In genomic region chrX:16869393-16870094, GRCh38 we compare ENCODE assay signal across 8 cellular contexts. TPM values are rescaled to one million over a fixed set of nuclear protein-coding genes. Genes with fewer than 3 reads are reported as not detected.
DNase-seq lines count a peak whose midpoint lies in the region; ATAC-seq, FAIRE-seq and TF ChIP-seq lines count a peak whose summit lies in the region.

No MANE protein-coding gene starts in this region.

- H3K27ac ChIP-seq in HCT116 (ENCODE audit: low read depth, low read length) (peak overlapping the region; percentile 85), duodenal mucosa (ENCODE audit: low read depth, low read length) (peak overlapping the region; percentile 83), stomach (peak overlapping the region; percentile 85 to 95 (median 93))

- POLR2A ChIA-PET in HCT116 (lab: Charles Lee) (no interaction called here), activated B cell treated with CpG ODN at 0.5 μM for 24 hours (lab: Charles Lee) (interaction anchor here (0.6 to 4.5 kb wide), 4 partner anchors 13 to 34 kb away, joined by 3 to 51 read pairs (median 6); no protein-coding TSS in a partner anchor)

- H3K4me1 Mint-ChIP-seq in activated B cell treated with CpG ODN at 0.5 μM for 24 hours (peaks cover 49% of the 10 kb centered on the region), memory B cell (peaks cover 23% of the 10 kb centered on the region)

- peaks cover 2 to 20% of the 10 kb centered on the region in 2 experiments; a peak in 2 of 4 replicates for H3K36me3 ChIP-seq in HCT116 (ENCODE audit: control insufficient read depth in 1 of 2, insufficient read depth in 2 of 2, low read length in 2 of 2)
- H3K36me3 ChIP-seq in duodenal mucosa (ENCODE audit: control insufficient read depth in 1 of 2, insufficient read depth in 2 of 2, low read length in 2 of 2) = peaks cover 0 to 5% of the 10 kb centered on the region in 2 donors
- no peaks in the 10 kb centered on the region for H3K36me3 ChIP-seq in stomach

- TF ChIP-seq CTCF in HCT116 (IDR thresholded peaks at IDR 0.05 in 2 of 3, conservative IDR thresholded peaks at IDR 0.05 in 1 of 3; ENCODE audit: borderline replicate concordance in 1 of 3, insufficient read depth in 1 of 3, low read depth in 2 of 3, low read length in 2 of 3) = no peak
- TF ChIP-seq CTCF in activated B cell treated with CpG ODN at 0.5 μM for 24 hours (IDR thresholded peaks at IDR 0.05) = no peak
- TF ChIP-seq CTCF in stomach (IDR thresholded peaks at IDR 0.05) = no peak

- H3K4me2 ChIP-seq in HCT116 (ENCODE audit: low read length) = peak overlapping the region; percentile 70

- H3K9me3 Mint-ChIP-seq in activated B cell treated with CpG ODN at 0.5 μM for 24 hours = no peaks in the 10 kb centered on the region
- H3K9me3 Mint-ChIP-seq in memory B cell = no peaks in the 10 kb centered on the region

- no peaks in the 10 kb centered on the region for H3K27me3 ChIP-seq in HCT116 (ENCODE audit: insufficient read depth, low read length)
- H3K27me3 ChIP-seq in duodenal mucosa (ENCODE audit: control insufficient read depth in 1 of 2, insufficient read depth in 2 of 2, low read length in 2 of 2) = no peaks in the 10 kb centered on the region
- H3K27me3 ChIP-seq in stomach = peaks cover 0 to 10% (median 0%) of the 10 kb centered on the region in 3 donors

- TF ChIP-seq POLR2A in HCT116 (IDR thresholded peaks at IDR 0.05; ENCODE audit: borderline replicate concordance, extremely low read depth, insufficient read depth, insufficient read length) (no peak), stomach (IDR thresholded peaks at IDR 0.05) (no peak), H54 (IDR thresholded peaks at IDR 0.05; ENCODE audit: low read depth, low read length) (no peak)

- FAIRE-seq in H54 (lab: Jason Lieb, UNC) = no peak

- no peak overlapping the region for H2AFZ ChIP-seq in HCT116 (ENCODE audit: low read depth, low read length, poor library complexity, severe bottlenecking)

- H3K9ac ChIP-seq in HCT116 (ENCODE audit: low read length) (peak overlapping the region; percentile 82), duodenal mucosa (ENCODE audit: low read depth in 1 of 2, low read length in 2 of 2) (peak overlapping the region; percentile 63 to 75)

- WGBS in stomach, 5 donors = 0 to 12% (median 5%) methylated on average over 9 to 66 of the region's 92 CpGs

- RAD21 ChIA-PET in HCT116 (lab: Charles Lee; ENCODE audit: low non-redundant PET in 1 of 2, low total read pairs in 2 of 2, uncharacterized antibody in 2 of 2, unreplicated experiment in 2 of 2) = no interaction called here

- H3K9me3 ChIP-seq in HCT116 (ENCODE audit: control insufficient read depth in 1 of 2, insufficient read depth in 1 of 2, low read depth in 1 of 2, low read length in 2 of 2) (no peaks in the 10 kb centered on the region), duodenal mucosa (ENCODE audit: control insufficient read depth in 1 of 2, low read length in 2 of 2) (no peaks in the 10 kb centered on the region), stomach (no peaks in the 10 kb centered on the region)

- ATAC-seq in GM18499 (IDR thresholded peaks at IDR 0.05; ENCODE audit: insufficient read depth, unreplicated experiment) = peak; percentile 8
- ATAC-seq in HCT116 = peak; percentile 65
- peak; percentile 37 for ATAC-seq in activated B cell treated with CpG ODN at 0.5 μM for 24 hours (ENCODE audit: low read depth)
- ATAC-seq in memory B cell (ENCODE audit: low read depth) = peak; percentile 51

- peak overlapping the region; percentile 91 for H3K4me3 Mint-ChIP-seq in activated B cell treated with CpG ODN at 0.5 μM for 24 hours
- H3K4me3 Mint-ChIP-seq in memory B cell = peak overlapping the region; percentile 95

- peaks cover 16% of the 10 kb centered on the region for H3K36me3 Mint-ChIP-seq in activated B cell treated with CpG ODN at 0.5 μM for 24 hours (ENCODE audit: low read depth)
- peaks cover 2% of the 10 kb centered on the region for H3K36me3 Mint-ChIP-seq in memory B cell

- intact Hi-C loops in HCT116 (cut with micrococcal nuclease) = no loop called here
- intact Hi-C loops in activated B cell treated with CpG ODN at 0.5 μM for 24 hours (cut with micrococcal nuclease) = loop anchor here (1.0 to 10.0 kb wide), 8 partner anchors 13 to 1555 kb away; partner anchors contain the start of genes CDKL5, REPS2, SCML1 and TXLNG
- intact Hi-C loops in stomach (cut with DNase I; ENCODE audit: low total_unique reads) = no loop called here

- BruUV-seq in HCT116 (replicated peaks; lab: Mats Ljungman, UMichigan) = no TSS peak

- H3K79me2 ChIP-seq in HCT116 (ENCODE audit: insufficient read depth, low read length) = peaks cover 49% of the 10 kb centered on the region

- no peak for TF ChIP-seq EP300 in stomach (IDR thresholded peaks at IDR 0.05)

- peak overlapping the region; percentile 66 to 74 for H3K4me3 ChIP-seq in HCT116 (replicated peaks in 1 of 2; ENCODE audit: low read depth in 1 of 2, low read length in 2 of 2)
- peak overlapping the region; percentile 81 to 83 for H3K4me3 ChIP-seq in duodenal mucosa (ENCODE audit: low read depth in 1 of 2, low read length in 2 of 2)
- H3K4me3 ChIP-seq in stomach = peak overlapping the region; percentile 67 to 80 (median 70)

- CTCF ChIA-PET in HCT116 (lab: Charles Lee) = interaction anchor here (1.0 kb wide), 1 partner anchor 13 kb away, joined by 4 read pairs; no protein-coding TSS in a partner anchor
- CTCF ChIA-PET in activated B cell treated with CpG ODN at 0.5 μM for 24 hours (lab: Charles Lee) = no interaction called here

- H3K27ac Mint-ChIP-seq in activated B cell treated with CpG ODN at 0.5 μM for 24 hours (peak overlapping the region; percentile 94), memory B cell (peak overlapping the region; percentile 99)

- H3K4me1 ChIP-seq in HCT116 (ENCODE audit: control insufficient read depth in 1 of 2, insufficient read depth in 2 of 2, low read length in 2 of 2) (peaks cover 2 to 15% of the 10 kb centered on the region in 2 experiments; a peak in 3 of 4 replicates), duodenal mucosa (ENCODE audit: control insufficient read depth in 1 of 2, insufficient read depth in 2 of 2, low read length in 2 of 2) (peaks cover 13 to 19% of the 10 kb centered on the region in 2 donors), stomach (peaks cover 0 to 56% (median 31%) of the 10 kb centered on the region in 4 donors)

- no peak for DNase-seq in HCT116 (ENCODE audit: low read depth, low spot score)
- DNase-seq in NAMALWA (ENCODE audit: low spot score) = peak; percentile 48
- peak; percentile 57 for DNase-seq in activated B cell treated with CpG ODN at 0.5 μM for 24 hours
- peak; percentile 9 to 56 for DNase-seq in memory B cell (ENCODE audit: low spot score in 2 of 2)
- peak; percentile 30 for DNase-seq in stomach
- DNase-seq in H54 (ENCODE audit: insufficient read length, low spot score) = no peak

- no peaks in the 10 kb centered on the region for H4K20me1 ChIP-seq in HCT116 (ENCODE audit: insufficient read depth)

- no peak for TF ChIP-seq RAD21 in HCT116 (IDR thresholded peaks at IDR 0.05; ENCODE audit: low read depth)

- H3K27me3 Mint-ChIP-seq in activated B cell treated with CpG ODN at 0.5 μM for 24 hours = no peaks in the 10 kb centered on the region
- H3K27me3 Mint-ChIP-seq in memory B cell = no peaks in the 10 kb centered on the region

- H3K9me2 ChIP-seq in HCT116 (ENCODE audit: insufficient read depth) = no peaks in the 10 kb centered on the region

TF ChIP-seq in HCT116, 20 proteins besides CTCF, POLR2A, EP300 and RAD21:
- TF ChIP-seq CBX3 (IDR thresholded peaks at IDR 0.05; ENCODE audit: low read depth) = no peak
- peak; percentile 40; the same call in 1 of the 2 replicates for TF ChIP-seq MAX (IDR thresholded peaks at IDR 0.05)
- no peak for TF ChIP-seq EZH2 (IDR thresholded peaks at IDR 0.05)
- TF ChIP-seq SP1 (IDR thresholded peaks at IDR 0.05; ENCODE audit: low read depth) = 0 out of 2 replicates have a peak, but pooled peaks have one; percentile 12
- TF ChIP-seq ZFX (IDR thresholded peaks at IDR 0.05) = peak; percentile 50
- TF ChIP-seq SIN3A (IDR thresholded peaks at IDR 0.05; ENCODE audit: low read depth) = 0 out of 2 replicates have a peak, but pooled peaks have one; percentile 42

RNA-seq across cellular contexts. Expression of gene RBBP7, which starts 0.6 kb away (rescaled TPM):
- 146 TPM for total RNA-seq in HCT116 (2021; ENCODE audit: unreplicated experiment)
- polyA plus RNA-seq in HCT116 (2012) = 89.4 and 146 TPM in 2 replicates
- 97.9 and 103 TPM in 2 replicates for total RNA-seq in activated B cell treated with CpG ODN at 0.5 μM for 24 hours
- total RNA-seq in stomach = 100 to 1,000 TPM in 3 of 5 donors, 10 to 100 TPM in 2; 60.9 to 150 (median 123) TPM
- 100 to 1,000 TPM in 1 of 3 donors, 10 to 100 TPM in 2; 81.8 to 152 (median 95.3) TPM for polyA plus RNA-seq in stomach

Comparison
In these comparisons a context has a peak if more than half of its experiments do, and no peak if none do; other contexts are left out.
1. ATAC-seq: peak in every context shown above with its lines; median percentile 65 in HCT116; 51 in memory B cell; 37 in activated B cell treated with CpG ODN at 0.5 μM for 24 hours; 8 in GM18499.
2. DNase-seq: peak in NAMALWA (single experiment), activated B cell treated with CpG ODN at 0.5 μM for 24 hours (single experiment), memory B cell (2 of 2) and stomach (single experiment); none in HCT116 (single experiment) and H54 (single experiment).
3. Peak in every context shown above with its lines, with median percentiles within 50 percentile points of each other: H3K27ac ChIP-seq and H3K4me3 ChIP-seq.